Comparison of ENCODE assay signal across 8 cellular contexts in the genomic region with DNA sequence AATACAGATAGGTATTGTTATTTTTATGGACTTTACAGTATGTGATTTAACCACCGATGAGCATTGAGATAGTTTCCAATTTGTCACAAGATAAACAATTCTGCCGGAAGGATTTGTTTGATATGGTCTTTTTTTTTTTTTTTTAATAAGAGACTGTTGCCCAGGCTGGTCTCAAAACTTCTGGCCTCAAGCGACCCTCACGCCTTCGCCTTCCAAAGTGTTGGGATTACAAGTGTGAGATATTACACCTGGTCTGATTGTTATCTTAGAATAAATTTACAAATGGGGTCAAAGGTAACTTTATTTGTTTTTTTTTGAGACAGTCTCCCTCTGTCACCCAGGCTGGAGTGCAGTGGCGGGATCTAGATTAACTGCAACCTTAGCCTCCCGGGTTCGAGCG. TPM values are rescaled to one million over a fixed set of nuclear protein-coding genes. Genes with fewer than 3 reads are reported as not detected.
DNase-seq lines count a peak whose midpoint lies in the region; ATAC-seq, FAIRE-seq and TF ChIP-seq lines count a peak whose summit lies in the region.

No MANE protein-coding gene starts in this region.

- TF ChIP-seq CTCF in K562 (IDR thresholded peaks at IDR 0.05 in 2 of 3, conservative IDR thresholded peaks at IDR 0.05 in 1 of 3; ENCODE audit: insufficient read depth in 2 of 3, low read depth in 1 of 3, low read length in 3 of 3) (no peak), transverse colon (IDR thresholded peaks at IDR 0.05) (no peak)

- H3K9me1 ChIP-seq in K562 (ENCODE audit: control insufficient read depth, insufficient read depth, low read length), result no peaks in the 10 kb centered on the region

- TF ChIP-seq RAD21 in K562 (CRISPR knock-in tag; conservative IDR thresholded peaks at IDR 0.05 in 1 of 2, IDR thresholded peaks at IDR 0.05 in 1 of 2), result no peak

- peak; percentile 15 for FAIRE-seq in K562 (lab: Jason Lieb, UNC)

- peaks cover 35% of the 10 kb centered on the region for H3K79me2 ChIP-seq in K562 (ENCODE audit: control insufficient read depth, insufficient read depth, low read length)

- TF ChIP-seq EP300 in K562 (IDR thresholded peaks at IDR 0.05; ENCODE audit: low read length) (no peak), transverse colon (IDR thresholded peaks at IDR 0.05; ENCODE audit: low read depth) (no peak)

- H2AFZ ChIP-seq in K562 (ENCODE audit: low read depth, low read length) (peak overlapping the region; percentile 82; the same call in 1 of the 2 replicates), mesenchymal stem cell (ENCODE audit: low read depth, low read length) (no peak overlapping the region)

- no peaks in the 10 kb centered on the region for H4K20me1 ChIP-seq in K562 (replicated peaks; ENCODE audit: control insufficient read depth, insufficient read depth, low read length)

- no peaks in the 10 kb centered on the region for H3K27me3 ChIP-seq in K562 (ENCODE audit: control insufficient read depth in 2 of 2, insufficient read depth in 2 of 2, low read length in 2 of 2)
- no peaks in the 10 kb centered on the region for H3K27me3 ChIP-seq in mesenchymal stem cell (ENCODE audit: control insufficient read depth in 1 of 2, insufficient read depth in 1 of 2, low read length in 2 of 2)
- H3K27me3 ChIP-seq in transverse colon, result no peaks in the 10 kb centered on the region

- H3K4me3 ChIP-seq in K562 (peak overlapping the region; percentile 81), mesenchymal stem cell (ENCODE audit: insufficient read depth in 1 of 2, low read depth in 1 of 2, low read length in 2 of 2) (peak overlapping the region in 1 of 2 experiments; percentile 81), transverse colon (peak overlapping the region in 3 of 4 donors; percentile 71 to 93 (median 89))

- H3K4me2 ChIP-seq in K562 (ENCODE audit: insufficient read depth, low read length), result peak overlapping the region; percentile 94
- peak overlapping the region; percentile 84 for H3K4me2 ChIP-seq in mesenchymal stem cell (ENCODE audit: low read length, poor library complexity, severe bottlenecking)

- in situ Hi-C loops in K562 (cut with MboI), result no loop called here
- in situ Hi-C loops in transverse colon (cut with MboI; ENCODE audit: low pct_ligation_motif_present in 1 of 4, low pct_unique_long_range_greater_than_20kb in 1 of 4, low sequenced_read_pairs in 3 of 4), result no loop called here

- H3K14ac ChIP-seq in mesenchymal stem cell (ENCODE audit: low read length in 2 of 2), result no peak overlapping the region

- no peaks in the 10 kb centered on the region for H3K9me3 Mint-ChIP-seq in activated naive CD4-positive, alpha-beta T cell treated with anti-CD3 and anti-CD28 coated beads for 36 hours

- H3K79me1 ChIP-seq in mesenchymal stem cell (replicated peaks; ENCODE audit: low read length, poor library complexity, severe bottlenecking), result peaks cover 14% of the 10 kb centered on the region

- peak overlapping the region; percentile 69 for H3K4me3 Mint-ChIP-seq in activated naive CD4-positive, alpha-beta T cell treated with anti-CD3 and anti-CD28 coated beads for 36 hours

- CTCF ChIA-PET in activated naive CD4-positive, alpha-beta T cell treated with anti-CD3 and anti-CD28 coated beads for 36 hours (lab: Charles Lee), result no interaction called here
- CTCF ChIA-PET in K562 (lab: Yijun Ruan, JAX; ENCODE audit: low intra/inter-chr PET ratio), result no interaction called here

- H3K9ac ChIP-seq in K562 (ENCODE audit: insufficient read depth in 1 of 2, low read depth in 2 of 2, low read length in 2 of 2) (peak overlapping the region in 1 of 2 experiments; percentile 77; a peak in 2 of 4 replicates), mesenchymal stem cell (ENCODE audit: low read length) (peak overlapping the region; percentile 94)

- H2BK120ac ChIP-seq in mesenchymal stem cell (ENCODE audit: low read depth, low read length), result no peak overlapping the region

- H2AK5ac ChIP-seq in mesenchymal stem cell (ENCODE audit: low read length, severe bottlenecking), result no peak overlapping the region

- no peak overlapping the region for H4K8ac ChIP-seq in mesenchymal stem cell (ENCODE audit: low read length)

- POLR2A ChIA-PET in K562 (lab: Yijun Ruan, JAX), result no interaction called here

- H3K4me1 Mint-ChIP-seq in activated naive CD4-positive, alpha-beta T cell treated with anti-CD3 and anti-CD28 coated beads for 36 hours (ENCODE audit: low read depth), result peaks cover 43% of the 10 kb centered on the region

- DNase-seq in activated naive CD4-positive, alpha-beta T cell treated with anti-CD3 and anti-CD28 coated beads for 36 hours, result no peak
- DNase-seq in activated naive CD4-positive, alpha-beta T cell treated with Interleukin-2 at 50 U/mL for 16 hours, result no peak
- no peak for DNase-seq in K562 (ENCODE audit: extremely low read depth in 1 of 4, low spot score in 3 of 4)
- DNase-seq in mesenchymal stem cell, result no peak
- DNase-seq in transverse colon, result no peak
- DNase-seq in AG08395 (ENCODE audit: low spot score), result no peak
- DNase-seq in NCI-H2029 treated with DMSO at 0.1 percent for 48 hours (lab: John Stamatoyannopoulos, UW), result no peak
- DNase-seq in posterior cingulate gyrus, result no peak

- H4K91ac ChIP-seq in mesenchymal stem cell (ENCODE audit: low read length), result no peak overlapping the region

- 40% methylated on average over 9 of the region's 9 CpGs for WGBS in K562 (ENCODE audit: insufficient coverage, low coverage, missing lambda C conversion rate)
- 77% methylated on average over 9 of the region's 9 CpGs for WGBS in mesenchymal stem cell
- 32 to 47% methylated on average over 5 to 9 of the region's 9 CpGs for WGBS in transverse colon (ENCODE audit: low coverage in 1 of 2), 2 donors

- peak overlapping the region; percentile 82; the same call in 2 of the 3 replicates for H3K27ac ChIP-seq in K562 (ENCODE audit: extremely low read depth, low read depth, low read length)
- no peak overlapping the region for H3K27ac ChIP-seq in mesenchymal stem cell (ENCODE audit: low read length, poor library complexity, severe bottlenecking)
- H3K27ac ChIP-seq in transverse colon, result peak overlapping the region; percentile 92 to 94 (median 92)

- no peak overlapping the region for H2BK15ac ChIP-seq in mesenchymal stem cell (ENCODE audit: low read depth, poor library complexity, severe bottlenecking)

- H3K4me1 ChIP-seq in K562 (replicated peaks in 1 of 2; ENCODE audit: control insufficient read depth in 2 of 2, insufficient read depth in 2 of 2, low read length in 2 of 2), result peaks cover 4 to 24% of the 10 kb centered on the region in 2 experiments; a peak in 3 of 5 replicates
- peaks cover 6% of the 10 kb centered on the region for H3K4me1 ChIP-seq in mesenchymal stem cell (ENCODE audit: control insufficient read depth, insufficient read depth, low read depth, low read length)
- H3K4me1 ChIP-seq in transverse colon, result peaks cover 12 to 37% (median 26%) of the 10 kb centered on the region in 4 donors

- no peak overlapping the region for H3K23ac ChIP-seq in mesenchymal stem cell (ENCODE audit: low read length in 2 of 2)

- ATAC-seq in K562, result no peak

- H3K36me3 ChIP-seq in K562 (ENCODE audit: control insufficient read depth, insufficient read depth, low read length) (0 out of 3 replicates have a peak, but pooled peaks cover 4% of the 10 kb centered on the region), mesenchymal stem cell (ENCODE audit: control insufficient read depth in 1 of 2, insufficient read depth in 2 of 2, low read depth in 1 of 2, low read length in 2 of 2) (no peaks in the 10 kb centered on the region), transverse colon (no peaks in the 10 kb centered on the region)

- H3K27me3 Mint-ChIP-seq in activated naive CD4-positive, alpha-beta T cell treated with anti-CD3 and anti-CD28 coated beads for 36 hours (ENCODE audit: low read depth), result no peaks in the 10 kb centered on the region

- intact Hi-C loops in activated naive CD4-positive, alpha-beta T cell treated with anti-CD3 and anti-CD28 coated beads for 36 hours (cut with micrococcal nuclease), result loop anchor here (1.0 to 5.0 kb wide), 2 partner anchors 81 to 97 kb away; no protein-coding TSS in a partner anchor
- intact Hi-C loops in K562 (cut with micrococcal nuclease), result loop anchor here (5.0 kb wide), 1 partner anchor 72 kb away; no protein-coding TSS in a partner anchor
- intact Hi-C loops in transverse colon (cut with DNase I; ENCODE audit: low total_unique reads), result no loop called here
- intact Hi-C loops in posterior cingulate gyrus (cut with DNase I), result loop anchor here (10.0 kb wide), 1 partner anchor 79 kb away; no protein-coding TSS in a partner anchor

- no peak overlapping the region for H3K18ac ChIP-seq in mesenchymal stem cell (ENCODE audit: low read depth in 1 of 2, low read length in 2 of 2)

- H3K27ac Mint-ChIP-seq in activated naive CD4-positive, alpha-beta T cell treated with anti-CD3 and anti-CD28 coated beads for 36 hours, result peak overlapping the region; percentile 7

- H3K9me3 ChIP-seq in K562 (replicated peaks; ENCODE audit: control insufficient read depth, insufficient read depth, low read depth, low read length) (no peaks in the 10 kb centered on the region), mesenchymal stem cell (ENCODE audit: control insufficient read depth, low read length) (no peaks in the 10 kb centered on the region), transverse colon (no peaks in the 10 kb centered on the region)

- no peak overlapping the region for H3K4ac ChIP-seq in mesenchymal stem cell (ENCODE audit: low read depth in 1 of 2, low read length in 2 of 2)

- no peak for TF ChIP-seq POLR2A in K562 (conservative IDR thresholded peaks at IDR 0.05)
- TF ChIP-seq POLR2A in transverse colon (IDR thresholded peaks at IDR 0.05), result no peak

- no peak overlapping the region for H2BK12ac ChIP-seq in mesenchymal stem cell (ENCODE audit: low read length in 2 of 2)

- peaks cover 2% of the 10 kb centered on the region for H3K36me3 Mint-ChIP-seq in activated naive CD4-positive, alpha-beta T cell treated with anti-CD3 and anti-CD28 coated beads for 36 hours (ENCODE audit: low read depth)

- no TSS peak for BruUV-seq in K562 (replicated peaks; lab: Mats Ljungman, UMichigan)

- H2BK5ac ChIP-seq in mesenchymal stem cell (ENCODE audit: low read depth, low read length, poor library complexity, severe bottlenecking), result no peak overlapping the region

RNA-seq across cellular contexts. Expression of a gene that starts 1.2 kb away (rescaled TPM):
- total RNA-seq in activated naive CD4-positive, alpha-beta T cell treated with anti-CD3 and anti-CD28 coated beads for 36 hours, result 10 to 100 TPM; 13.2 to 16.2 TPM
- 22.1 and 52.0 TPM in 2 replicates for total RNA-seq in K562 (2011; cell fraction: chromatin; rRNA removed; ENCODE audit: low replicate concordance)
- total RNA-seq in K562 (2011; cell fraction: nucleolus; rRNA removed), result 15.7 and 16.2 TPM in 2 replicates
- 17.7 and 19.2 TPM in 2 replicates for total RNA-seq in K562 (2011; cell fraction: nucleoplasm; rRNA removed)
- 7.4 and 8.0 TPM in 2 replicates for total RNA-seq in K562 (2014; rRNA removed)
- total RNA-seq in K562 (2014; rRNA removed; fragmentation: Illumina TruSeq; extraction: Trizol), result 8.2 and 9.3 TPM in 2 replicates
- total RNA-seq in K562 (2015; rRNA removed; fragmentation: Illumina TruSeq; extraction: Trizol), result 5.4 and 6.0 TPM in 2 replicates
- 11.2 and 12.8 TPM in 2 replicates for total RNA-seq in K562 (2021)
- polyA plus RNA-seq in K562 (2011; rRNA removed), result 10.0 and 10.9 TPM in 2 replicates
- polyA plus RNA-seq in K562 (2011; cell fraction: cytosol; rRNA removed), result 12.0 and 12.4 TPM in 2 replicates
- 10.6 and 15.7 TPM in 2 replicates for polyA plus RNA-seq in K562 (2011; cell fraction: nucleus; rRNA removed)
- polyA plus RNA-seq in K562 (2012), result 8.0 and 12.3 TPM in 2 replicates
- 7.5 and 8.4 TPM in 2 replicates for polyA plus RNA-seq in K562 (2014; fragmentation: Illumina TruSeq; extraction: Trizol)
- polyA plus RNA-seq in K562 (2014; fragmentation: Nextera tagmentation; extraction: Ambion mirVana), result 1 to 10 TPM; 1.6 to 4.1 TPM
- 7.5 and 7.7 TPM in 2 replicates for polyA plus RNA-seq in K562 (2014; rRNA removed)
- 10.5 and 11.8 TPM in 2 replicates for polyA minus RNA-seq in K562 (2011; rRNA and poly(A)+ RNA removed)
- polyA minus RNA-seq in K562 (2011; cell fraction: cytosol; rRNA and poly(A)+ RNA removed), result 7.3 and 8.7 TPM in 2 replicates
- polyA minus RNA-seq in K562 (2011; cell fraction: nucleus; rRNA and poly(A)+ RNA removed), result 8.9 and 11.8 TPM in 2 replicates
- polyA plus RNA-seq in mesenchymal stem cell (2013, experiment 1 of 2), result 20.0 TPM
- 17.3 TPM for polyA plus RNA-seq in mesenchymal stem cell (2013, experiment 2 of 2)
- total RNA-seq in transverse colon, result 10 to 100 TPM; 16.7 to 27.8 (median 22.7) TPM
